In the genomic region with DNA sequence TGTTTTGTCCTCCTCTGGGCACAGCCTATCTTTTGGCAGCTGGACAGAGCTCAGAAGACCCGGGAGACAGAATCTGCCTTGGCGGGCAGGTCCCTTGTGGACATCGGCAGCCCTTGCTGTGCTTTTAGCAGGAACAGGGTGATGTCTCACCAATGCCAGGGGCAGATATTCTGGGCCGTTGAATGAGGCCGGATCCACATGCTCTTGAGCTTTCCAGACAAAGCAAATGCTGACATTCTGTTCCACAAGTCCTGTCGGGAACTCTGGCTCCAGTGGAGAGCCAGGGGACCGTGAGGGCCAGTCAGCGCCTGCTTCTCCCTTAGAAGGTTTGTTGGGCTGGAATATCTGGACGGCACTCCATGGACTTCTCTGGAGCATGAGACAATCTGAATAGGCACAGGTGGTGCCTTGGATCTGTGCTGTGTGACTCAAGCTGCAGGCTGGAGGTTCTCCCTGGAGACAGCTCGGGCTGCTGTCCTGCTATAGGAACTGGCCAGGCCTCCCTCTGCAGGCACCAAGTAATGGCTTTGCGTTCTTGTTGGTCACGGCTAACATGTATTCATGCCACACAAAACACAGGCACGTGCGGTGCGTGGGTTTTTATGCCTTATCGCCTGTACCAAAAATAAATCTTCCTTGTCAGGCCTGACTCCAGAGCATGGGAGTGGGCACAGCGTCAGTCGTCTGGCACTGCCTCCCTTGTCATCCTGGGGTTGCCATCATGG, we compare ENCODE assay signal across 23 cellular contexts.
DNase-seq lines count a peak whose midpoint lies in the region; TF ChIP-seq lines count a peak whose summit lies in the region.
"Had no signal": no experiment of that assay in that cellular context is flagged by ENCODE, and none has a peak within 500 bp of the region (broad histone marks: within the 10 kb centered on the region; RNA-seq: fewer than 3 reads in every experiment).

No MANE protein-coding gene starts in this region.

- peaks cover 31% of the 10 kb centered on the region for H3K4me1 Mint-ChIP-seq in glutamatergic neuron (ENCODE audit: low read depth, unreplicated experiment)
- H3K4me1 Mint-ChIP-seq in activated T-helper 2 cell treated with anti-CD3 and anti-CD28 coated beads, Interferon-gamma antibody, Interleukin-2, Interleukin-4, amounts not matched to agents 10 μg/mL and 5 μg/mL and 100 μg/mL, durations not matched to agents 14 hours and 24 hours and 36 hours (ENCODE audit: low read depth): peaks cover 11% of the 10 kb centered on the region
- H3K4me1 Mint-ChIP-seq: activated naive CD8-positive, alpha-beta T cell treated with anti-CD3 and anti-CD28 coated beads for 36 hours had no signal

- no peak for TF ChIP-seq POLR2A in suprapubic skin (IDR thresholded peaks at IDR 0.05)

- H3K27ac ChIP-seq in tibial artery (peak overlapping the region; percentile 82 to 86), suprapubic skin (no peak overlapping the region)
- H3K27ac ChIP-seq: 22Rv1; BLaER1 treated with 17β-estradiol and CSF1 and Interleukin-3, amounts not matched to agents 10 nM and 100 nM; dorsolateral prefrontal cortex; KMS-11; neutrophil had no signal

- no peaks in the 10 kb centered on the region for H3K9me3 ChIP-seq in tibial artery
- H3K9me3 ChIP-seq in suprapubic skin: no peaks in the 10 kb centered on the region
- H3K9me3 ChIP-seq: BLaER1 treated with 17β-estradiol and CSF1 and Interleukin-3, amounts not matched to agents 10 nM and 100 nM; neutrophil had no signal

- H3K36me3 ChIP-seq in tibial artery (no peaks in the 10 kb centered on the region), suprapubic skin (no peaks in the 10 kb centered on the region)
- H3K36me3 ChIP-seq: BLaER1 treated with 17β-estradiol and CSF1 and Interleukin-3, amounts not matched to agents 10 nM and 100 nM; neutrophil had no signal

- no peak for TF ChIP-seq CTCF in glutamatergic neuron (IDR thresholded peaks at IDR 0.05; ENCODE audit: partially characterized antibody, unreplicated experiment)
- TF ChIP-seq CTCF in tibial artery (IDR thresholded peaks at IDR 0.05): peak; percentile 20 to 53
- no peak for TF ChIP-seq CTCF in suprapubic skin (IDR thresholded peaks at IDR 0.05)
- no peak for TF ChIP-seq CTCF in foreskin fibroblast (IDR thresholded peaks at IDR 0.05; ENCODE audit: low read depth, low read length)

- 81% methylated on average over 14 of the region's 18 CpGs for WGBS in suprapubic skin

- H3K4me1 ChIP-seq in tibial artery (peaks cover 0 to 35% (median 23%) of the 10 kb centered on the region in 4 donors), suprapubic skin (peaks cover 15% of the 10 kb centered on the region)

- intact Hi-C loops in tibial artery (cut with DNase I; ENCODE audit: low total_unique reads): loop anchor here (5.0 kb wide), 2 partner anchors 78 to 368 kb away; a partner anchor contains a TSS
- intact Hi-C loops in activated T-helper 2 cell treated with anti-CD3 and anti-CD28 coated beads, Interferon-gamma antibody, Interleukin-2, Interleukin-4, amounts not matched to agents 10 μg/mL and 5 μg/mL and 100 μg/mL, durations not matched to agents 14 hours and 24 hours and 36 hours (cut with micrococcal nuclease): no loop called here

- peaks cover 3% of the 10 kb centered on the region for H3K9me3 Mint-ChIP-seq in glutamatergic neuron (ENCODE audit: unreplicated experiment)
- H3K9me3 Mint-ChIP-seq in activated T-helper 2 cell treated with anti-CD3 and anti-CD28 coated beads, Interferon-gamma antibody, Interleukin-2, Interleukin-4, amounts not matched to agents 10 μg/mL and 5 μg/mL and 100 μg/mL, durations not matched to agents 14 hours and 24 hours and 36 hours: no peaks in the 10 kb centered on the region
- H3K9me3 Mint-ChIP-seq: activated naive CD8-positive, alpha-beta T cell treated with anti-CD3 and anti-CD28 coated beads for 36 hours; T-helper 1 cell treated with Interleukin-12 subunit alpha and Interleukin-12 subunit beta and Interleukin-4 antibody, amounts not matched to agents 30 μg/mL and 1 μg/mL, for 36 hours had no signal

- H3K4me3 ChIP-seq in tibial artery (no peak overlapping the region), suprapubic skin (no peak overlapping the region), foreskin fibroblast (ENCODE audit: low read depth in 1 of 2, low read length in 2 of 2) (no peak overlapping the region)
- H3K4me3 ChIP-seq: BLaER1 treated with 17β-estradiol and CSF1 and Interleukin-3, amounts not matched to agents 10 nM and 100 nM; dorsolateral prefrontal cortex had no signal

- no peaks in the 10 kb centered on the region for H3K27me3 Mint-ChIP-seq in glutamatergic neuron (ENCODE audit: unreplicated experiment)
- H3K27me3 Mint-ChIP-seq in activated T-helper 2 cell treated with anti-CD3 and anti-CD28 coated beads, Interferon-gamma antibody, Interleukin-2, Interleukin-4, amounts not matched to agents 10 μg/mL and 5 μg/mL and 100 μg/mL, durations not matched to agents 14 hours and 24 hours and 36 hours (ENCODE audit: low read depth): no peaks in the 10 kb centered on the region
- H3K27me3 Mint-ChIP-seq: activated naive CD8-positive, alpha-beta T cell treated with anti-CD3 and anti-CD28 coated beads for 36 hours had no signal

- no peak for TF ChIP-seq EP300 in suprapubic skin (IDR thresholded peaks at IDR 0.05)

- DNase-seq in DMS 273 (lab: John Stamatoyannopoulos, UW; ENCODE audit: unreplicated experiment) (peak; percentile 23), DMS 273 treated with DMSO at 0.1 percent for 48 hours (lab: John Stamatoyannopoulos, UW) (no peak), glutamatergic neuron (peak; percentile 35), midbrain (lab: John Stamatoyannopoulos, UW) (peak; percentile 44), tibial artery (peak; percentile 78 to 96), suprapubic skin (ENCODE audit: low spot score in 2 of 2) (no peak), foreskin fibroblast (no peak)
- no peak for DNase-seq in activated T-helper 2 cell treated with anti-CD3 and anti-CD28 coated beads, Interferon-gamma antibody, Interleukin-2, Interleukin-4, amounts not matched to agents 10 μg/mL and 5 μg/mL and 100 μg/mL, durations not matched to agents 14 hours and 24 hours and 36 hours (ENCODE audit: low spot score)
- DNase-seq: activated CD8-positive, alpha-beta T cell treated with anti-CD3 and anti-CD28 coated beads, Interleukin-2, amount 10 ng/mL, durations not matched to agents 7 days and 5 days; activated naive CD8-positive, alpha-beta T cell treated with anti-CD3 and anti-CD28 coated beads for 36 hours; activated T-cell treated with anti-CD3 and anti-CD28 coated beads, Interleukin-2, amount 50 U/mL, for 48 hours; DMS79; H9; NCI-H1105; small intestine; stimulated activated CD4-positive, alpha-beta T cell treated with anti-CD3 and anti-CD28 coated beads, Interleukin-4, amount 100 ng/mL, for 4 hours; stimulated activated CD8-positive, alpha-beta memory T cell treated with anti-CD3 and anti-CD28 coated beads, Interleukin-4, amount 100 ng/mL, for 48 hours had no signal

- no peaks in the 10 kb centered on the region for H3K27me3 ChIP-seq in tibial artery
- no peaks in the 10 kb centered on the region for H3K27me3 ChIP-seq in suprapubic skin
- H3K27me3 ChIP-seq: BLaER1 treated with 17β-estradiol and CSF1 and Interleukin-3, amounts not matched to agents 10 nM and 100 nM; dorsolateral prefrontal cortex; neutrophil had no signal

- H3K27ac Mint-ChIP-seq in glutamatergic neuron (ENCODE audit: unreplicated experiment): peak overlapping the region; percentile 52
- H3K27ac Mint-ChIP-seq in activated T-helper 2 cell treated with anti-CD3 and anti-CD28 coated beads, Interferon-gamma antibody, Interleukin-2, Interleukin-4, amounts not matched to agents 10 μg/mL and 5 μg/mL and 100 μg/mL, durations not matched to agents 14 hours and 24 hours and 36 hours: no peak overlapping the region
- H3K27ac Mint-ChIP-seq: activated CD8-positive, alpha-beta T cell treated with anti-CD3 and anti-CD28 coated beads, Interleukin-2, amount 10 ng/mL, durations not matched to agents 7 days and 5 days; activated naive CD8-positive, alpha-beta T cell treated with anti-CD3 and anti-CD28 coated beads for 36 hours; T-helper 1 cell treated with Interleukin-12 subunit alpha and Interleukin-12 subunit beta and Interleukin-4 antibody, amounts not matched to agents 30 μg/mL and 1 μg/mL, for 36 hours had no signal

- peak overlapping the region; percentile 49 for H3K4me3 Mint-ChIP-seq in glutamatergic neuron (ENCODE audit: unreplicated experiment)
- H3K4me3 Mint-ChIP-seq in activated T-helper 2 cell treated with anti-CD3 and anti-CD28 coated beads, Interferon-gamma antibody, Interleukin-2, Interleukin-4, amounts not matched to agents 10 μg/mL and 5 μg/mL and 100 μg/mL, durations not matched to agents 14 hours and 24 hours and 36 hours (ENCODE audit: low read depth): no peak overlapping the region
- H3K4me3 Mint-ChIP-seq: activated CD8-positive, alpha-beta T cell treated with anti-CD3 and anti-CD28 coated beads, Interleukin-2, amount 10 ng/mL, durations not matched to agents 7 days and 5 days; activated naive CD8-positive, alpha-beta T cell treated with anti-CD3 and anti-CD28 coated beads for 36 hours; H9; T-helper 1 cell treated with Interleukin-12 subunit alpha and Interleukin-12 subunit beta and Interleukin-4 antibody, amounts not matched to agents 30 μg/mL and 1 μg/mL, for 36 hours had no signal

- no peaks in the 10 kb centered on the region for H3K36me3 Mint-ChIP-seq in glutamatergic neuron (ENCODE audit: unreplicated experiment)
- H3K36me3 Mint-ChIP-seq in activated T-helper 2 cell treated with anti-CD3 and anti-CD28 coated beads, Interferon-gamma antibody, Interleukin-2, Interleukin-4, amounts not matched to agents 10 μg/mL and 5 μg/mL and 100 μg/mL, durations not matched to agents 14 hours and 24 hours and 36 hours (ENCODE audit: low read depth): no peaks in the 10 kb centered on the region
- H3K36me3 Mint-ChIP-seq: activated naive CD8-positive, alpha-beta T cell treated with anti-CD3 and anti-CD28 coated beads for 36 hours had no signal

Comparison
In these comparisons a context has a peak if more than half of its experiments do, and no peak if none do; other contexts are left out.
1. DNase-seq: peak in DMS 273 (single experiment), glutamatergic neuron (single experiment), midbrain (single experiment) and tibial artery (2 of 2); none in DMS 273 treated with DMSO at 0.1 percent for 48 hours (single experiment), suprapubic skin (0 of 2), foreskin fibroblast (0 of 2) and activated T-helper 2 cell treated with anti-CD3 and anti-CD28 coated beads, Interferon-gamma antibody, Interleukin-2, Interleukin-4, amounts not matched to agents 10 μg/mL and 5 μg/mL and 100 μg/mL, durations not matched to agents 14 hours and 24 hours and 36 hours (single experiment).
2. CTCF ChIP-seq: peak in tibial artery (2 of 2); none in glutamatergic neuron (single experiment), suprapubic skin (0 of 2) and foreskin fibroblast (single experiment).